In genomic region chr18:55502346-55502710, GRCh38 we compare ENCODE assay signal across 20 cellular contexts.
DNase-seq lines count a peak whose midpoint lies in the region; ATAC-seq and TF ChIP-seq lines count a peak whose summit lies in the region.
"Had no signal": no experiment of that assay in that cellular context is flagged by ENCODE, and none has a peak within 500 bp of the region (broad histone marks: within the 10 kb centered on the region; RNA-seq: fewer than 3 reads in every experiment).

No MANE protein-coding gene starts in this region.

- H3K4me3 ChIP-seq in heart left ventricle (no peak overlapping the region), vagina (no peak overlapping the region)
- H3K4me3 ChIP-seq: thoracic aorta had no signal

- no peaks in the 10 kb centered on the region for H3K9me3 ChIP-seq in heart left ventricle
- no peaks in the 10 kb centered on the region for H3K9me3 ChIP-seq in vagina
- H3K9me3 ChIP-seq: thoracic aorta had no signal

- no peaks in the 10 kb centered on the region for H3K9me3 Mint-ChIP-seq in WTC11
- H3K9me3 Mint-ChIP-seq: activated T-cell treated with anti-CD3 and anti-CD28 coated beads, Interleukin-2, amount 50 U/mL, for 4 hours had no signal

- peak overlapping the region in 9 of 12 donors; percentile 10 to 68 (median 24) for H3K27ac ChIP-seq in heart left ventricle
- peak overlapping the region; percentile 60 for H3K27ac ChIP-seq in vagina
- H3K27ac ChIP-seq: 22Rv1, RWPE1, thoracic aorta had no signal

- H3K4me1 ChIP-seq in heart left ventricle (peaks cover 0 to 42% (median 22%) of the 10 kb centered on the region in 12 donors), vagina (peaks cover 37% of the 10 kb centered on the region)

- no peaks in the 10 kb centered on the region for H3K27me3 Mint-ChIP-seq in WTC11 (ENCODE audit: low read depth)

- peak overlapping the region; percentile 99 for H3K27ac Mint-ChIP-seq in WTC11
- H3K27ac Mint-ChIP-seq: activated CD4-positive, alpha-beta memory T cell treated with anti-CD3 and anti-CD28 coated beads, Interleukin-2, amount 10 ng/mL, durations not matched to agents 7 days and 5 days had no signal

- TF ChIP-seq CTCF in heart left ventricle (IDR thresholded peaks at IDR 0.05) (no peak), WTC11 (IDR thresholded peaks at IDR 0.05) (no peak), vagina (IDR thresholded peaks at IDR 0.05) (no peak)

- POLR2A ChIA-PET in WTC11 (lab: Charles Lee) = interaction anchor here (1.3 kb wide), 1 partner anchor 11 kb away, joined by 3 read pairs; no protein-coding TSS in a partner anchor

- no peaks in the 10 kb centered on the region for H3K36me3 Mint-ChIP-seq in WTC11
- H3K36me3 Mint-ChIP-seq: CD14-positive monocyte had no signal

- TF ChIP-seq POLR2A in heart left ventricle (IDR thresholded peaks at IDR 0.05) (no peak), vagina (IDR thresholded peaks at IDR 0.05) (no peak)

- intact Hi-C loops in heart left ventricle (cut with DNase I) = loop anchor here in 4 of 10 donors (5.0 to 10.0 kb wide), 4 partner anchors 78 to 388 kb away; no protein-coding TSS in a partner anchor
- intact Hi-C loops in left ventricle myocardium superior (cut with micrococcal nuclease) = no loop called here
- intact Hi-C loops in vagina (cut with DNase I) = no loop called here

- CTCF ChIA-PET in WTC11 (lab: Charles Lee) = no interaction called here

- no peak overlapping the region for H3K4me3 Mint-ChIP-seq in WTC11
- H3K4me3 Mint-ChIP-seq: activated CD4-positive, alpha-beta memory T cell treated with anti-CD3 and anti-CD28 coated beads, Interleukin-2, amount 10 ng/mL, durations not matched to agents 7 days and 5 days; activated T-cell treated with anti-CD3 and anti-CD28 coated beads, Interleukin-2, amount 50 U/mL, for 4 hours; CD14-positive monocyte had no signal

- peaks cover 82% of the 10 kb centered on the region for H3K4me1 Mint-ChIP-seq in WTC11
- H3K4me1 Mint-ChIP-seq: activated CD4-positive, alpha-beta memory T cell treated with anti-CD3 and anti-CD28 coated beads, Interleukin-2, amount 10 ng/mL, durations not matched to agents 7 days and 5 days had no signal

- H3K27me3 ChIP-seq in heart left ventricle (no peaks in the 10 kb centered on the region), vagina (no peaks in the 10 kb centered on the region)

- no peak for DNase-seq in heart left ventricle
- no peak for DNase-seq in left ventricle myocardium superior
- DNase-seq in WTC11 (ENCODE audit: low spot score) = no peak
- peak; percentile 45 to 77 for DNase-seq in lung microvascular endothelial cell (ENCODE audit: low read depth in 2 of 2)
- no peak for DNase-seq in vagina (ENCODE audit: extremely low spot score in 2 of 2)
- DNase-seq in NCI-H1694 (lab: John Stamatoyannopoulos, UW) = no peak
- no peak for DNase-seq in superior temporal gyrus (ENCODE audit: extremely low spot score)
- DNase-seq: activated CD4-positive, alpha-beta memory T cell treated with anti-CD3 and anti-CD28 coated beads, Interleukin-2, amount 10 ng/mL, durations not matched to agents 7 days and 5 days; activated T-cell treated with anti-CD3 and anti-CD28 coated beads, Interleukin-2, amount 50 U/mL, for 4 hours; DMS153; HCEC 1CT; NCI-H1436 treated with DMSO at 0.1 percent for 48 hours; NCI-H2227 treated with DMSO at 0.1 percent for 48 hours; posterior cingulate gyrus; small intestine had no signal

- ATAC-seq in heart left ventricle (peak in 1 of 4 donors; percentile 35), left ventricle myocardium superior (no peak), WTC11 (no peak), HG02678 (IDR thresholded peaks at IDR 0.05; ENCODE audit: unreplicated experiment) (no peak)
- ATAC-seq: activated T-cell treated with anti-CD3 and anti-CD28 coated beads, Interleukin-2, amount 50 U/mL, for 4 hours had no signal

- H3K36me3 ChIP-seq in heart left ventricle = no peaks in the 10 kb centered on the region
- H3K36me3 ChIP-seq in vagina = no peaks in the 10 kb centered on the region
- H3K36me3 ChIP-seq: thoracic aorta had no signal

- 79 to 89% (median 86%) methylated on average over 1 of the region's 1 CpG for WGBS in heart left ventricle, 4 donors

TF ChIP-seq in WTC11, 78 proteins besides CTCF, POLR2A, EP300 and RAD21:
- TF ChIP-seq FOXP4 (CRISPR knock-in tag; IDR thresholded peaks at IDR 0.05) = no peak
- no peak for TF ChIP-seq TP53 (CRISPR knock-in tag; IDR thresholded peaks at IDR 0.05)
- TF ChIP-seq ATF1 (CRISPR knock-in tag; IDR thresholded peaks at IDR 0.05) = no peak
- TF ChIP-seq ZNF317 (CRISPR knock-in tag; IDR thresholded peaks at IDR 0.05; ENCODE audit: borderline replicate concordance, low read depth) = no peak
- TF ChIP-seq, protein P1, sequence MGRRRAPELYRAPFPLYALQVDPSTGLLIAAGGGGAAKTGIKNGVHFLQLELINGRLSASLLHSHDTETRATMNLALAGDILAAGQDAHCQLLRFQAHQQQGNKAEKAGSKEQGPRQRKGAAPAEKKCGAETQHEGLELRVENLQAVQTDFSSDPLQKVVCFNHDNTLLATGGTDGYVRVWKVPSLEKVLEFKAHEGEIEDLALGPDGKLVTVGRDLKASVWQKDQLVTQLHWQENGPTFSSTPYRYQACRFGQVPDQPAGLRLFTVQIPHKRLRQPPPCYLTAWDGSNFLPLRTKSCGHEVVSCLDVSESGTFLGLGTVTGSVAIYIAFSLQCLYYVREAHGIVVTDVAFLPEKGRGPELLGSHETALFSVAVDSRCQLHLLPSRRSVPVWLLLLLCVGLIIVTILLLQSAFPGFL (CRISPR knock-in tag; IDR thresholded peaks at IDR 0.05; ENCODE audit: borderline replicate concordance) = no peak
- no peak for TF ChIP-seq SP1 (CRISPR knock-in tag; conservative IDR thresholded peaks at IDR 0.05)
- no peak for TF ChIP-seq USF1 (CRISPR knock-in tag; IDR thresholded peaks at IDR 0.05)
- TF ChIP-seq CDX4 (CRISPR knock-in tag; IDR thresholded peaks at IDR 0.05; ENCODE audit: borderline replicate concordance) = no peak
- no peak for TF ChIP-seq TEAD1 (CRISPR knock-in tag; IDR thresholded peaks at IDR 0.05)
- TF ChIP-seq ZNF512 (CRISPR knock-in tag; IDR thresholded peaks at IDR 0.05; ENCODE audit: borderline replicate concordance) = no peak
- TF ChIP-seq TEAD4 (CRISPR knock-in tag; IDR thresholded peaks at IDR 0.05) = no peak
- TF ChIP-seq RORB (CRISPR knock-in tag; IDR thresholded peaks at IDR 0.05) = no peak
- TF ChIP-seq SMAD3 (CRISPR knock-in tag; IDR thresholded peaks at IDR 0.05; ENCODE audit: borderline replicate concordance) = no peak
- TF ChIP-seq ERG (CRISPR knock-in tag; IDR thresholded peaks at IDR 0.05) = no peak

Comparison
In these comparisons a context has a peak if more than half of its experiments do, and no peak if none do; other contexts are left out.
1. DNase-seq: peak in lung microvascular endothelial cell (2 of 2); none in heart left ventricle (0 of 5), left ventricle myocardium superior (single experiment), WTC11 (single experiment), vagina (0 of 2), NCI-H1694 (single experiment) and superior temporal gyrus (single experiment).